ENCODE assay signal across 9 cellular contexts in the genomic region with DNA sequence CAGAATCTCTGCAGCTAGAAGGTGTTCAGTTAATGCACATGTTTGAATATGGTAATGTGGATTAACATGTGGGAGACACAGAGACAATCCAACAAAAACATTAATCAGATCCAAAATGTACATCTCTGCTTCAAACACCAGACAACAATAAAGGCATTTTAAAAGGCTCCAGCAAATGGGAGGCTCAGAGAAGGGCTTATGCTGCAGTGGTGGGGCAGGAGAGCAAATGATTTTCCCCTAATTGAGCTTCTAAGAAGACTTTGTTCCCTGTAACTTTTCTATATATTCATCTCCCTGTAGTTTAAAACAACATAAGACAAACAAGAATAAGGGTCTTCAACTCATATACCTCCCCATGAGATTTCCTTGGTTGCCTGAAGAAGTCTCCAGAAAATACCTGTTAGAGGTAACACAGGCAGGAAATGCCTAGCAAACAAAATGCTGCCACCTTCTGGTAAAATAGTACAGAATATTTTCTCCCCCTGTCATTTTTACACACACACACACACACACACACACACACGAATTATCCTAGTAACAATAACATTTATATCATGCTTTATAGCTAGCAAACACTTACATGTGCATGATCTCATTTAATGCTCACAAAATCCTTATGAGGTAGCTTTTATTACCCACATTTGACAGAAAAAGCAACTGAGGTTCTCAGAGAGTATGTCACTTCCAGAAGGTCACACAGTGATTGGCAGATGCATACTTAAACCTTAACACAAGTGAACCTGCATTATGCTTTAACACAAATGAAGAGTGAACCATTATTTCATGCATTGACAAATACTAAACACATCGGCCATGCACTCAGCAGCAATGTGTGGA.
DNase-seq lines count a peak whose midpoint lies in the region; ATAC-seq and TF ChIP-seq lines count a peak whose summit lies in the region.
"Had no signal": no experiment of that assay in that cellular context is flagged by ENCODE, and none has a peak within 500 bp of the region (broad histone marks: within the 10 kb centered on the region; RNA-seq: fewer than 3 reads in every experiment).

No MANE protein-coding gene starts in this region.

- TF ChIP-seq CTCF in VCaP (conservative IDR thresholded peaks at IDR 0.05) (peak; percentile 78), testis (IDR thresholded peaks at IDR 0.05) (peak in 2 of 3 experiments; percentile 30 to 50)

- no peak overlapping the region for H3K4me2 ChIP-seq in GM23248 (ENCODE audit: unreplicated experiment)

- H3K9me2 ChIP-seq in GM23248 (ENCODE audit: insufficient read depth): no peaks in the 10 kb centered on the region

- H3K9me3 ChIP-seq in GM23248 (ENCODE audit: low read depth): no peaks in the 10 kb centered on the region
- H3K9me3 ChIP-seq in testis: no peaks in the 10 kb centered on the region

- 48 to 50% methylated on average over 2 of the region's 2 CpGs for WGBS in GM23248 (ENCODE audit: low coverage in 1 of 2, low lambda C conversion rate in 2 of 2, missing lambda C conversion rate in 2 of 2), 2 experiments
- WGBS in testis, 2 donors: 55 to 57% methylated on average over 2 of the region's 2 CpGs

- H3K27me3 ChIP-seq in GM23248 (replicated peaks; ENCODE audit: insufficient read depth) (no peaks in the 10 kb centered on the region), testis (no peaks in the 10 kb centered on the region)

- no peaks in the 10 kb centered on the region for H3K79me2 ChIP-seq in GM23248 (ENCODE audit: insufficient read depth)

- no peak for TF ChIP-seq POLR2A in testis (IDR thresholded peaks at IDR 0.05)

- H3K36me3 ChIP-seq in GM23248 (ENCODE audit: low read depth): no peaks in the 10 kb centered on the region
- H3K36me3 ChIP-seq in testis (ENCODE audit: low read depth, missing control alignments): no peaks in the 10 kb centered on the region

- DNase-seq in Daoy (ENCODE audit: low read depth) (peak; percentile 28), GM23248 (peak; percentile 61), NCI-H146 treated with DMSO at 0.1 percent for 48 hours (lab: John Stamatoyannopoulos, UW; ENCODE audit: unreplicated experiment) (peak; percentile 31), hepatic stellate cell (ENCODE audit: low spot score) (peak; percentile 27), testis (no peak), amygdala (lab: John Stamatoyannopoulos, UW) (no peak)

- intact Hi-C loops in testis (cut with DNase I; ENCODE audit: low total_unique reads): loop anchor here (10.0 kb wide), 1 partner anchor 226 kb away; no protein-coding TSS in a partner anchor

- no peaks in the 10 kb centered on the region for H4K20me1 ChIP-seq in GM23248 (ENCODE audit: insufficient read depth)

- H3F3A ChIP-seq in GM23248 (ENCODE audit: insufficient read depth): no peaks in the 10 kb centered on the region

- H3K4me3 ChIP-seq in GM23248 (no peak overlapping the region), testis (no peak overlapping the region)
- H3K4me3 ChIP-seq: skin epidermis had no signal

- in situ Hi-C loops in GM23248 (cut with MboI): loop anchor here (5.0 kb wide), 1 partner anchor 224 kb away; no protein-coding TSS in a partner anchor

- no peak overlapping the region for H3K9ac ChIP-seq in GM23248

- H2AFZ ChIP-seq in GM23248: no peak overlapping the region

- ATAC-seq in HG02970 (IDR thresholded peaks at IDR 0.05; ENCODE audit: low FRiP score, unreplicated experiment): no peak

- no peaks in the 10 kb centered on the region for H3K4me1 ChIP-seq in GM23248 (ENCODE audit: insufficient read depth)
- H3K4me1 ChIP-seq in testis: no peaks in the 10 kb centered on the region

- no peak overlapping the region for H3K27ac ChIP-seq in GM23248
- no peak overlapping the region for H3K27ac ChIP-seq in VCaP
- no peak overlapping the region for H3K27ac ChIP-seq in testis
- H3K27ac ChIP-seq: skin epidermis had no signal

Comparison
In these comparisons a context has a peak if more than half of its experiments do, and no peak if none do; other contexts are left out.
1. DNase-seq: peak in Daoy (single experiment), GM23248 (single experiment), NCI-H146 treated with DMSO at 0.1 percent for 48 hours (single experiment) and hepatic stellate cell (single experiment); none in testis (single experiment) and amygdala (0 of 56).